28 cellular contexts compared by ENCODE assay signal in the genomic region with DNA sequence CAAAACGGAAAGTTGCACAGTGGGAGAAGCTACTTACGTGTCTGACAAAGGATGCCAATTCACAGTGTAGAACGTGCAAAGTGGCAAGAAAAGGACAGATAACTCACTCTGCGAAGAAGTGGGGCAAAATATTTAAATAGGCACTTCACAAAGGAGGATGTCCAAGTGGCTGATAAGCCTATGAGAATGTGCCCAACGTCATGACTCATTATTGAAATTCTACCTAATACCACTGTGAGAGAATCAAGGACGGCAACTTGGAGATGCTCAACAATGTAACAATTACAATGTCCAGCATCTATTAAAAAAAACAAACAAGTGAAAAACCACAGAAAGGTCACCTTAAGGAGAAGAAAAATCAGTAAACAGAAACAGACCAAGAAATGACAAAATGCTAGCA.
"Had no signal": no experiment of that assay in that cellular context is flagged by ENCODE, and none has a peak within 500 bp of the region (broad histone marks: within the 10 kb centered on the region; RNA-seq: fewer than 3 reads in every experiment).

No MANE protein-coding gene starts in this region.

- DNase-seq: activated CD4-positive, alpha-beta T cell treated with anti-CD3 and anti-CD28 coated beads for 48 hours; activated CD4-positive, alpha-beta T cell treated with anti-CD3 and anti-CD28 coated beads, Interleukin-2, amount 50 U/mL, for 48 hours; activated CD8-positive, alpha-beta memory T cell treated with anti-CD3 and anti-CD28 coated beads, Interleukin-2, amount 50 U/mL, for 4 hours; activated gamma-delta T cell; activated naive CD4-positive, alpha-beta T cell treated with anti-CD3 and anti-CD28 coated beads, Interleukin-2, amount 50 U/mL, for 16 hours; activated T-cell treated with anti-CD3 and anti-CD28 coated beads, Interleukin-2, amount 50 U/mL, for 1 hour; amygdala; cerebellar nuclear complex; foreskin melanocyte; glutamatergic neuron; islet precursor cell; left ventricle myocardium inferior; mucosa of descending colon; ovary; right lobe of liver; stimulated activated CD4-positive, alpha-beta T cell treated with anti-CD3 and anti-CD28 coated beads, Interleukin-4, amount 100 ng/mL, for 24 hours; T-helper 17 cell; T1000; uterus; WERI-Rb-1 had no signal

- H3K36me3 ChIP-seq: cardiac muscle cell, ovary, right lobe of liver, uterus had no signal

- H3K27ac ChIP-seq: cardiac muscle cell, coronary artery, esophagus muscularis mucosa, left ventricle myocardium inferior, ovary, right lobe of liver, skin epidermis, uterus, WERI-Rb-1 had no signal

- ATAC-seq: activated CD4-positive, CD25-positive, alpha-beta regulatory T cell treated with anti-CD3 and anti-CD28 coated beads, Interleukin-2, amount 50 U/mL, for 24 hours; mucosa of descending colon; natural killer cell treated with Interleukin-12 subunit alpha and Interleukin-12 subunit beta and Interleukin-15 and Interleukin-18, amount 100 ng/mL, for 72 hours; right lobe of liver; stimulated activated effector memory CD8-positive, alpha-beta T cell treated with anti-CD3 and anti-CD28 coated beads, Interleukin-12 subunit alpha, Interleukin-12 subunit beta, amount 100 ng/mL, for 72 hours; T-helper 17 cell had no signal

- H3K27me3 ChIP-seq: cardiac muscle cell, esophagus muscularis mucosa, ovary, right lobe of liver, uterus had no signal

- H3K4me1 ChIP-seq: right lobe of liver, uterus had no signal

- H3K9me3 ChIP-seq: right lobe of liver, uterus had no signal

- H3K4me3 ChIP-seq: cardiac muscle cell, coronary artery, esophagus muscularis mucosa, left ventricle myocardium inferior, lung, mucosa of descending colon, ovary, right lobe of liver, skin epidermis, uterus had no signal
